7 cellular contexts compared by ENCODE assay signal in genomic region chr6:18823782-18824386, GRCh38.
DNase-seq lines count a peak whose midpoint lies in the region; ATAC-seq and TF ChIP-seq lines count a peak whose summit lies in the region.

No MANE protein-coding gene starts in this region.

- H4K5ac ChIP-seq in IMR-90 (ENCODE audit: low read depth, low read length): no peak overlapping the region

- no peak overlapping the region for H3K9ac ChIP-seq in IMR-90 (ENCODE audit: low read depth, low read length)

- in situ Hi-C loops in IMR-90 (cut with MboI; ENCODE audit: low sequenced_read_pairs): no loop called here

- H3K36me3 ChIP-seq in IMR-90 (ENCODE audit: control insufficient read depth, insufficient read depth, low read length) (no peaks in the 10 kb centered on the region), right lobe of liver (no peaks in the 10 kb centered on the region)

- H2BK20ac ChIP-seq in IMR-90 (ENCODE audit: low read depth, low read length): no peak overlapping the region

- no peaks in the 10 kb centered on the region for H3K79me1 ChIP-seq in IMR-90 (ENCODE audit: low read depth in 1 of 2, low read length in 2 of 2)

- POLR2A ChIA-PET in IMR-90 (lab: Charles Lee; ENCODE audit: unreplicated experiment): no interaction called here
- POLR2A ChIA-PET in activated CD8-positive, alpha-beta T cell treated with anti-CD3 and anti-CD28 coated beads, Interleukin-2, amount 10 ng/mL, durations not matched to agents 7 days and 5 days (lab: Charles Lee): no interaction called here

- H3K4me3 ChIP-seq in IMR-90 (ENCODE audit: insufficient read depth, low read depth, low read length) (no peak overlapping the region), right lobe of liver (no peak overlapping the region)

- no peak overlapping the region for H2AK9ac ChIP-seq in IMR-90 (replicated peaks; ENCODE audit: low read depth, low read length, poor library complexity)

- H3K27ac Mint-ChIP-seq in activated CD8-positive, alpha-beta T cell treated with anti-CD3 and anti-CD28 coated beads, Interleukin-2, amount 10 ng/mL, durations not matched to agents 7 days and 5 days: no peak overlapping the region

- H3K4me1 Mint-ChIP-seq in activated CD8-positive, alpha-beta T cell treated with anti-CD3 and anti-CD28 coated beads, Interleukin-2, amount 10 ng/mL, durations not matched to agents 7 days and 5 days (ENCODE audit: low read depth): no peaks in the 10 kb centered on the region

- H3K9me1 ChIP-seq in IMR-90 (ENCODE audit: insufficient read depth, low read length): no peaks in the 10 kb centered on the region

- no peak for TF ChIP-seq CTCF in IMR-90 (conservative IDR thresholded peaks at IDR 0.05; ENCODE audit: low read depth, low read length)
- TF ChIP-seq CTCF in right lobe of liver (IDR thresholded peaks at IDR 0.05): peak; percentile 14 to 40 (median 31)

- H3K4me1 ChIP-seq in IMR-90 (ENCODE audit: control insufficient read depth, insufficient read depth, low read length) (no peaks in the 10 kb centered on the region), right lobe of liver (no peaks in the 10 kb centered on the region)

- no peaks in the 10 kb centered on the region for H3K27me3 ChIP-seq in IMR-90 (ENCODE audit: control insufficient read depth, insufficient read depth, low read length)
- no peaks in the 10 kb centered on the region for H3K27me3 ChIP-seq in right lobe of liver

- no peak overlapping the region for H3K14ac ChIP-seq in IMR-90 (replicated peaks; ENCODE audit: low read depth, low read length)

- no peak overlapping the region for H3K23ac ChIP-seq in IMR-90 (ENCODE audit: low read depth, low read length)

- no peaks in the 10 kb centered on the region for H3K27me3 Mint-ChIP-seq in activated CD8-positive, alpha-beta T cell treated with anti-CD3 and anti-CD28 coated beads, Interleukin-2, amount 10 ng/mL, durations not matched to agents 7 days and 5 days (ENCODE audit: low read depth)

- no peak overlapping the region for H2AFZ ChIP-seq in IMR-90 (replicated peaks; ENCODE audit: low read length, poor library complexity)

- WGBS in IMR-90 (ENCODE audit: extremely low coverage in 2 of 2, insufficient read length in 1 of 2), 2 experiments: no CpG with 5 or more reads among the region's 5 CpGs
- WGBS in right lobe of liver (ENCODE audit: insufficient coverage, low coverage, low lambda C conversion rate, missing lambda C conversion rate): 48% methylated on average over 5 of the region's 5 CpGs

- H3K56ac ChIP-seq in IMR-90 (ENCODE audit: extremely low read depth, insufficient read depth, low read length): no peak overlapping the region

- no TSS peak for BruUV-seq in IMR-90 (replicated peaks; lab: Mats Ljungman, UMichigan)

- H3K27ac ChIP-seq in IMR-90 (ENCODE audit: insufficient read depth, low read length): no peak overlapping the region
- no peak overlapping the region for H3K27ac ChIP-seq in right lobe of liver

- peaks cover 27% of the 10 kb centered on the region for H3K9me3 Mint-ChIP-seq in activated CD8-positive, alpha-beta T cell treated with anti-CD3 and anti-CD28 coated beads, Interleukin-2, amount 10 ng/mL, durations not matched to agents 7 days and 5 days (ENCODE audit: insufficient read depth)

- no peaks in the 10 kb centered on the region for H3K36me3 Mint-ChIP-seq in activated CD8-positive, alpha-beta T cell treated with anti-CD3 and anti-CD28 coated beads, Interleukin-2, amount 10 ng/mL, durations not matched to agents 7 days and 5 days (ENCODE audit: low read depth)

- H2BK120ac ChIP-seq in IMR-90 (ENCODE audit: low read depth, low read length): no peak overlapping the region

- ATAC-seq in IMR-90 (ENCODE audit: low read depth) (no peak), right lobe of liver (no peak), HG03378 (IDR thresholded peaks at IDR 0.05; ENCODE audit: unreplicated experiment) (no peak)
- ATAC-seq in activated CD8-positive, alpha-beta T cell treated with anti-CD3 and anti-CD28 coated beads, Interleukin-2, amount 10 ng/mL, durations not matched to agents 7 days and 5 days: no peak

- H2AK5ac ChIP-seq in IMR-90 (ENCODE audit: low read depth, low read length): no peak overlapping the region

- no peak overlapping the region for H3K4me2 ChIP-seq in IMR-90 (ENCODE audit: low read depth, low read length)

- CTCF ChIA-PET in IMR-90 (lab: Yijun Ruan, JAX): no interaction called here
- CTCF ChIA-PET in activated CD8-positive, alpha-beta T cell treated with anti-CD3 and anti-CD28 coated beads, Interleukin-2, amount 10 ng/mL, durations not matched to agents 7 days and 5 days (lab: Charles Lee): no interaction called here

- no peak for TF ChIP-seq RAD21 in IMR-90 (IDR thresholded peaks at IDR 0.05; ENCODE audit: low read length)

- H2BK15ac ChIP-seq in IMR-90 (ENCODE audit: low read depth, low read length): no peak overlapping the region

- DNase-seq in EL (peak; percentile 39), IMR-90 (peak; percentile 1), right lobe of liver (no peak), occipital lobe (lab: John Stamatoyannopoulos, UW) (no peak), hypothalamus (lab: John Stamatoyannopoulos, UW) (no peak)
- peak; percentile 44 for DNase-seq in activated CD8-positive, alpha-beta T cell treated with anti-CD3 and anti-CD28 coated beads, Interleukin-2, amount 10 ng/mL, durations not matched to agents 7 days and 5 days

- H4K91ac ChIP-seq in IMR-90 (ENCODE audit: insufficient read depth, low read depth, low read length): no peak overlapping the region

- no peaks in the 10 kb centered on the region for H4K20me1 ChIP-seq in IMR-90 (ENCODE audit: insufficient read depth, low read length)

- peaks cover 10% of the 10 kb centered on the region for H3K9me3 ChIP-seq in IMR-90 (ENCODE audit: control insufficient read depth, insufficient read depth, low read length)
- peaks cover 0 to 16% (median 3%) of the 10 kb centered on the region in 4 donors for H3K9me3 ChIP-seq in right lobe of liver

- no peak overlapping the region for H3K18ac ChIP-seq in IMR-90 (ENCODE audit: low read depth, low read length)

- intact Hi-C loops in IMR-90 (cut with micrococcal nuclease) (no loop called here), right lobe of liver (cut with DNase I) (no loop called here)

- H4K8ac ChIP-seq in IMR-90 (ENCODE audit: low read depth in 2 of 2, low read length in 2 of 2): no peak overlapping the region

- TF ChIP-seq POLR2A in IMR-90 (IDR thresholded peaks at IDR 0.05; ENCODE audit: low read depth, low read length) (no peak), right lobe of liver (IDR thresholded peaks at IDR 0.05) (no peak)

- H3K4me3 Mint-ChIP-seq in activated CD8-positive, alpha-beta T cell treated with anti-CD3 and anti-CD28 coated beads, Interleukin-2, amount 10 ng/mL, durations not matched to agents 7 days and 5 days: no peak overlapping the region

- no peak overlapping the region for H3K4ac ChIP-seq in IMR-90 (ENCODE audit: low read depth, low read length)

- H2BK5ac ChIP-seq in IMR-90 (ENCODE audit: low read depth, low read length, poor library complexity, severe bottlenecking): no peak overlapping the region

- dilution Hi-C loops in IMR-90 (cut with HindIII; ENCODE audit: low sequenced_read_pairs, unreplicated experiment): no loop called here

TF ChIP-seq in IMR-90, 13 proteins besides CTCF, POLR2A, EP300 and RAD21:
- TF ChIP-seq FOS (IDR thresholded peaks at IDR 0.05; ENCODE audit: low read depth, low read length) (no peak), NFE2L2 (IDR thresholded peaks at IDR 0.05; ENCODE audit: low read depth, low read length) (no peak), ELK1 (IDR thresholded peaks at IDR 0.05; ENCODE audit: borderline replicate concordance, low read depth, low read length) (no peak), MXI1 (IDR thresholded peaks at IDR 0.05; ENCODE audit: borderline replicate concordance, low read depth, low read length) (no peak), CEBPB (IDR thresholded peaks at IDR 0.05; ENCODE audit: low read depth, low read length) (no peak), RFX5 (IDR thresholded peaks at IDR 0.05; ENCODE audit: low read depth, low read length) (no peak), USF2 (IDR thresholded peaks at IDR 0.05; ENCODE audit: low read depth, low read length) (no peak), MAFK (IDR thresholded peaks at IDR 0.05; ENCODE audit: low read depth, low read length) (no peak), BHLHE40 (IDR thresholded peaks at IDR 0.05; ENCODE audit: low read depth, low read length) (no peak), CHD1 (IDR thresholded peaks at IDR 0.05; ENCODE audit: low read depth, low read length) (no peak), MAZ (IDR thresholded peaks at IDR 0.05; ENCODE audit: borderline replicate concordance, low read depth, low read length) (no peak), SMC3 (IDR thresholded peaks at IDR 0.05; ENCODE audit: low read depth, low read length) (no peak), RCOR1 (IDR thresholded peaks at IDR 0.05; ENCODE audit: insufficient replicate concordance, low read length) (no peak)

Comparison
In these comparisons a context has a peak if more than half of its experiments do, and no peak if none do; other contexts are left out.
1. DNase-seq: peak in EL (single experiment), IMR-90 (single experiment) and activated CD8-positive, alpha-beta T cell treated with anti-CD3 and anti-CD28 coated beads, Interleukin-2, amount 10 ng/mL, durations not matched to agents 7 days and 5 days (single experiment); none in right lobe of liver (0 of 3), occipital lobe (single experiment) and hypothalamus (0 of 51).